Comparison of ENCODE assay signal across 16 cellular contexts in the genomic region with DNA sequence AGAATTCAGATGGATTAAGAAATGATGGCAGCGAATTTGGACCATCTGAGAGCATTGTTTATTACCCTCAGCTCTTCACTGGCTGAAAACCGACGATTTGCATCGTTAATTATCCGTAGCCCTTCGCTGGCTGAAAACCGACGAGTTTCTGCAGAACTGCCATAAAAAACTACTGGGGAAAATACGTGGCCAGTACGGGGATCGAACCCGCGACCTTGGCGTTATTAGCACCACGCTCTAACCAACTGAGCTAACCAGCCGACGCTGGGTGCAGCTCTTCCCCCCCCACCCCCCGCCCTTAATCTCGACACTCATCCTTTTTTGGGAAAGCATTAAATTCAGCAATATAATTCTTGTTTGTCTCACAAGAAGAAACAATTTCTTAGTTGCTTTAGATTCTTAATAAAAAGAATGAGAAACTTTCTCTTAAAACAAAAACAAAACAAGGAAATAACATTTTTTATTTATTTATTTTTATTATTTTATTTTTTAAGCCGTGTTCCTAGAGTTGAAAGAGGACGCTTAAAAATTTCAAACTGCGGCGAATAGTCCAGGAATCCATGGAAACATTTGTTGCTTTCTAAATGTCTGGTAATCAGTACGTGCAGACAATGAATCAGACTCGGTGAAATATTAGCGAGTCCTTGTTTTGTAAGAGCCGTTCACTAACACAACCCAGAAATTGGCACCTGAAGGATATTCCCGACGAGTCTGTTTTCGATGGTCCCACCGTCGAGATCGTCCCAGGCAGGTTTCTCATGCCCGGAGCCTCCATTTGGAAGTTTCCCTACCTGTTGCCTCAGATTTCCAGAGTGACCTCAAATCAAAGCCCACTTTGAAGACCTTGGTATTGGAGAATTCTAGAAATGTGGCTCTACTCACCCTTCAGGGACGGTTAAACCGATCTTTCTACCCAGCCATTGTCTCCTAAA. TPM values are rescaled to one million over a fixed set of nuclear protein-coding genes. Genes with fewer than 3 reads are reported as not detected.
A peak's percentile ranks its signal among the peaks of the same experiment; 100 is the strongest.
DNase-seq lines count a peak whose midpoint lies in the region; ATAC-seq lines count a peak whose summit lies in the region.
"Had no signal": no experiment of that assay in that cellular context is flagged by ENCODE, and none has a peak within 500 bp of the region (broad histone marks: within the 10 kb centered on the region; RNA-seq: fewer than 3 reads in every experiment).

No MANE protein-coding gene starts in this region.

- no peak overlapping the region for H3K4me3 Mint-ChIP-seq in activated naive CD8-positive, alpha-beta T cell treated with anti-CD3 and anti-CD28 coated beads, Interleukin-2, amount 50 U/mL, for 24 hours
- no peak overlapping the region for H3K4me3 Mint-ChIP-seq in activated naive CD8-positive, alpha-beta T cell treated with anti-CD3 and anti-CD28 coated beads for 36 hours
- H3K4me3 Mint-ChIP-seq in stimulated activated naive B cell treated with anti-CD40 and anti-IgM and Interleukin-4, amounts not matched to agents 10 μg/mL and 1 μg/mL and 100 μg/mL, for 72 hours, result no peak overlapping the region
- H3K4me3 Mint-ChIP-seq: activated B cell treated with CpG ODN at 0.5 μM for 24 hours had no signal

- H3K9me3 Mint-ChIP-seq in activated naive CD8-positive, alpha-beta T cell treated with anti-CD3 and anti-CD28 coated beads, Interleukin-2, amount 50 U/mL, for 24 hours, result peaks cover 15% of the 10 kb centered on the region
- peaks cover 14% of the 10 kb centered on the region for H3K9me3 Mint-ChIP-seq in activated naive CD8-positive, alpha-beta T cell treated with anti-CD3 and anti-CD28 coated beads for 36 hours
- H3K9me3 Mint-ChIP-seq in stimulated activated naive B cell treated with anti-CD40 and anti-IgM and Interleukin-4, amounts not matched to agents 10 μg/mL and 1 μg/mL and 100 μg/mL, for 72 hours, result peaks cover 10 to 12% of the 10 kb centered on the region in 2 donors

- H3K9me3 ChIP-seq in HUES64 (ENCODE audit: insufficient read depth, low read depth, low read length), result no peaks in the 10 kb centered on the region
- no peaks in the 10 kb centered on the region for H3K9me3 ChIP-seq in ectodermal cell (ENCODE audit: control insufficient read depth, low read length)
- H3K9me3 ChIP-seq: left lung had no signal

- no peaks in the 10 kb centered on the region for H3K36me3 ChIP-seq in HUES64 (ENCODE audit: insufficient read depth, low read length)
- no peaks in the 10 kb centered on the region for H3K36me3 ChIP-seq in ectodermal cell (ENCODE audit: control insufficient read depth, insufficient read depth, low read length)
- H3K36me3 ChIP-seq: left lung had no signal

- H3K36me3 Mint-ChIP-seq in activated naive CD8-positive, alpha-beta T cell treated with anti-CD3 and anti-CD28 coated beads, Interleukin-2, amount 50 U/mL, for 24 hours (ENCODE audit: low read depth), result peaks cover 7% of the 10 kb centered on the region
- no peaks in the 10 kb centered on the region for H3K36me3 Mint-ChIP-seq in activated naive CD8-positive, alpha-beta T cell treated with anti-CD3 and anti-CD28 coated beads for 36 hours
- H3K36me3 Mint-ChIP-seq in stimulated activated naive B cell treated with anti-CD40 and anti-IgM and Interleukin-4, amounts not matched to agents 10 μg/mL and 1 μg/mL and 100 μg/mL, for 72 hours, result peaks cover 3 to 11% of the 10 kb centered on the region in 2 donors

- H3K4me1 Mint-ChIP-seq in activated naive CD8-positive, alpha-beta T cell treated with anti-CD3 and anti-CD28 coated beads, Interleukin-2, amount 50 U/mL, for 24 hours, result peaks cover 7% of the 10 kb centered on the region
- H3K4me1 Mint-ChIP-seq in activated naive CD8-positive, alpha-beta T cell treated with anti-CD3 and anti-CD28 coated beads for 36 hours, result peaks cover 8% of the 10 kb centered on the region
- peaks cover 2 to 4% of the 10 kb centered on the region in 2 donors for H3K4me1 Mint-ChIP-seq in stimulated activated naive B cell treated with anti-CD40 and anti-IgM and Interleukin-4, amounts not matched to agents 10 μg/mL and 1 μg/mL and 100 μg/mL, for 72 hours

- DNase-seq in activated naive CD8-positive, alpha-beta T cell treated with anti-CD3 and anti-CD28 coated beads, Interleukin-2, amount 50 U/mL, for 24 hours, result peak; percentile 34
- DNase-seq in activated naive CD8-positive, alpha-beta T cell treated with anti-CD3 and anti-CD28 coated beads for 36 hours, result no peak
- peak; percentile 13 for DNase-seq in stimulated activated CD8-positive, alpha-beta memory T cell treated with anti-CD3 and anti-CD28 coated beads, Interleukin-4, amount 100 ng/mL, for 24 hours (ENCODE audit: low read depth)
- DNase-seq in NOMO-1 treated with DMSO at 0.1 percent for 48 hours (lab: John Stamatoyannopoulos, UW; ENCODE audit: unreplicated experiment), result no peak
- no peak for DNase-seq in stimulated activated naive B cell treated with anti-CD40 and anti-IgM and Interleukin-4, amounts not matched to agents 10 μg/mL and 1 μg/mL and 100 μg/mL, for 72 hours
- DNase-seq: activated B cell treated with CpG ODN at 0.5 μM for 24 hours; activated naive CD4-positive, alpha-beta T cell treated with anti-CD3 and anti-CD28 coated beads, Interleukin-2, amount 50 U/mL, for 16 hours; CD4-positive, alpha-beta memory T cell; left lung; NCI-H1930 had no signal

- H3K4me1 ChIP-seq in HUES64 (ENCODE audit: insufficient read depth, low read length) (no peaks in the 10 kb centered on the region), ectodermal cell (ENCODE audit: control insufficient read depth, insufficient read depth, low read length) (no peaks in the 10 kb centered on the region)

- no peak overlapping the region for H3K9ac ChIP-seq in HUES64 (ENCODE audit: low read depth, low read length)

- peaks cover 72% of the 10 kb centered on the region for H3K27me3 Mint-ChIP-seq in activated naive CD8-positive, alpha-beta T cell treated with anti-CD3 and anti-CD28 coated beads, Interleukin-2, amount 50 U/mL, for 24 hours
- H3K27me3 Mint-ChIP-seq in activated naive CD8-positive, alpha-beta T cell treated with anti-CD3 and anti-CD28 coated beads for 36 hours, result peaks cover 84% of the 10 kb centered on the region
- peaks cover 53 to 70% of the 10 kb centered on the region in 2 donors for H3K27me3 Mint-ChIP-seq in stimulated activated naive B cell treated with anti-CD40 and anti-IgM and Interleukin-4, amounts not matched to agents 10 μg/mL and 1 μg/mL and 100 μg/mL, for 72 hours

- peak overlapping the region; percentile 63 for H3K4me3 ChIP-seq in HUES64 (ENCODE audit: low read length)
- peak overlapping the region; percentile 15 for H3K4me3 ChIP-seq in ectodermal cell (ENCODE audit: insufficient read depth, low read depth, low read length)
- H3K4me3 ChIP-seq: left lung had no signal

- no peak overlapping the region for H3K27ac Mint-ChIP-seq in activated naive CD8-positive, alpha-beta T cell treated with anti-CD3 and anti-CD28 coated beads, Interleukin-2, amount 50 U/mL, for 24 hours
- no peak overlapping the region for H3K27ac Mint-ChIP-seq in activated naive CD8-positive, alpha-beta T cell treated with anti-CD3 and anti-CD28 coated beads for 36 hours
- H3K27ac Mint-ChIP-seq in stimulated activated naive B cell treated with anti-CD40 and anti-IgM and Interleukin-4, amounts not matched to agents 10 μg/mL and 1 μg/mL and 100 μg/mL, for 72 hours, result no peak overlapping the region
- H3K27ac Mint-ChIP-seq: activated B cell treated with CpG ODN at 0.5 μM for 24 hours had no signal

- H3K27me3 ChIP-seq in HUES64 (ENCODE audit: insufficient read depth, low read length), result peaks cover 36% of the 10 kb centered on the region
- peaks cover 54% of the 10 kb centered on the region for H3K27me3 ChIP-seq in ectodermal cell (ENCODE audit: control insufficient read depth, insufficient read depth, low read length, poor library complexity, severe bottlenecking)

- ATAC-seq in activated naive CD8-positive, alpha-beta T cell treated with anti-CD3 and anti-CD28 coated beads, Interleukin-2, amount 50 U/mL, for 24 hours, result no peak
- ATAC-seq in stimulated activated naive B cell treated with anti-CD40 and anti-IgM and Interleukin-4, amounts not matched to agents 10 μg/mL and 1 μg/mL and 100 μg/mL, for 72 hours (replicated peaks), result no peak
- no peak for ATAC-seq in GM21381 (IDR thresholded peaks at IDR 0.05; ENCODE audit: unreplicated experiment)
- ATAC-seq: left lung had no signal

- H3K27ac ChIP-seq in HUES64 (ENCODE audit: low read depth, low read length) (no peak overlapping the region), ectodermal cell (ENCODE audit: insufficient read depth, low read depth, low read length, poor library complexity, severe bottlenecking) (no peak overlapping the region)
- H3K27ac ChIP-seq: left lung, RWPE1 had no signal

- WGBS in HUES64, result 16% methylated on average over 34 of the region's 36 CpGs
- 21% methylated on average over 34 of the region's 36 CpGs for WGBS in ectodermal cell, 2 experiments

RNA-seq across cellular contexts. Expression of a gene that starts 27.8 kb away (rescaled TPM):
- total RNA-seq in activated naive CD8-positive, alpha-beta T cell treated with anti-CD3 and anti-CD28 coated beads for 36 hours, result under 1 TPM; 0.38 to 0.54 TPM
- polyA plus RNA-seq in HUES64 (2013, experiment 1 of 2), result 8.0 TPM
- 8.5 TPM for polyA plus RNA-seq in HUES64 (2013, experiment 2 of 2)
- 6.2 TPM for polyA plus RNA-seq in ectodermal cell (2013, experiment 1 of 4)
- 3.9 TPM for polyA plus RNA-seq in ectodermal cell (2013, experiment 2 of 4)
- 3.8 TPM for polyA plus RNA-seq in ectodermal cell (2013, experiment 3 of 4)
- polyA plus RNA-seq in ectodermal cell (2013, experiment 4 of 4), result 6.0 TPM

RNA-seq across cellular contexts. Expression of a gene that starts 36.8 kb away (rescaled TPM):
- total RNA-seq in activated naive CD8-positive, alpha-beta T cell treated with anti-CD3 and anti-CD28 coated beads for 36 hours, result not detected
- polyA plus RNA-seq in HUES64 (2013, experiment 1 of 2), result not detected
- polyA plus RNA-seq in HUES64 (2013, experiment 2 of 2), result not detected
- not detected for polyA plus RNA-seq in ectodermal cell (2013, experiment 1 of 4)
- not detected for polyA plus RNA-seq in ectodermal cell (2013, experiment 2 of 4)
- not detected for polyA plus RNA-seq in ectodermal cell (2013, experiment 3 of 4)
- not detected for polyA plus RNA-seq in ectodermal cell (2013, experiment 4 of 4)
- total RNA-seq: activated B cell treated with CpG ODN at 0.5 μM for 24 hours; CD4-positive, alpha-beta memory T cell; left lung; omental fat pad; subcutaneous adipose tissue had no signal
- polyA plus RNA-seq: CD4-positive, alpha-beta memory T cell had no signal

Comparison
In these comparisons a context has a peak if more than half of its experiments do, and no peak if none do; other contexts are left out.
1. DNase-seq: peak in activated naive CD8-positive, alpha-beta T cell treated with anti-CD3 and anti-CD28 coated beads, Interleukin-2, amount 50 U/mL, for 24 hours (single experiment) and stimulated activated CD8-positive, alpha-beta memory T cell treated with anti-CD3 and anti-CD28 coated beads, Interleukin-4, amount 100 ng/mL, for 24 hours (single experiment); none in activated naive CD8-positive, alpha-beta T cell treated with anti-CD3 and anti-CD28 coated beads for 36 hours (single experiment), NOMO-1 treated with DMSO at 0.1 percent for 48 hours (single experiment) and stimulated activated naive B cell treated with anti-CD40 and anti-IgM and Interleukin-4, amounts not matched to agents 10 μg/mL and 1 μg/mL and 100 μg/mL, for 72 hours (single experiment).